In genomic region chr4:3436048-3436797, GRCh38 we compare ENCODE assay signal across 1 cellular context.
TF ChIP-seq lines count a peak whose summit lies in the region.

No MANE protein-coding gene starts in this region.

TF ChIP-seq in A549, 52 proteins besides CTCF, POLR2A, EP300 and RAD21 (continued from another document):
- TF ChIP-seq HMGXB4 (CRISPR knock-in tag; IDR thresholded peaks at IDR 0.05; ENCODE audit: borderline replicate concordance) (no peak), CBX2 (IDR thresholded peaks at IDR 0.05; ENCODE audit: borderline replicate concordance, low read depth) (no peak), ELK1 (IDR thresholded peaks at IDR 0.05; ENCODE audit: low read depth, low read length) (no peak)
